Comparison of ENCODE assay signal across 1 cellular context in genomic region chr15:67085237-67085817, GRCh38.
A peak's percentile ranks its signal among the peaks of the same experiment; 100 is the strongest.
TF ChIP-seq lines count a peak whose summit lies in the region.

No MANE protein-coding gene starts in this region.

TF ChIP-seq in GM12878, 131 proteins besides CTCF, POLR2A, EP300 and RAD21 (continued from another document):
- TF ChIP-seq ZBTB40 (IDR thresholded peaks at IDR 0.05; ENCODE audit: borderline replicate concordance): 0 out of 2 replicates have a peak, but pooled peaks have one; percentile 3
- TF ChIP-seq SPI1 (IDR thresholded peaks at IDR 0.05; ENCODE audit: borderline replicate concordance, insufficient read depth, low read depth, low read length): peak; percentile 70; the same call in 1 of the 2 replicates
- peak in 1 of 2 experiments; percentile 61; a peak in 1 of 4 replicates for TF ChIP-seq SRF (IDR thresholded peaks at IDR 0.05; ENCODE audit: low read depth in 2 of 2, low read length in 2 of 2)
- no peak for TF ChIP-seq MLLT1 (IDR thresholded peaks at IDR 0.05)
- TF ChIP-seq CBFB (IDR thresholded peaks at IDR 0.05; ENCODE audit: low read depth): no peak
- no peak for TF ChIP-seq IRF5 (IDR thresholded peaks at IDR 0.05; ENCODE audit: borderline replicate concordance)
- no peak for TF ChIP-seq RCOR1 (conservative IDR thresholded peaks at IDR 0.05; ENCODE audit: low read depth, low read length)
- peak; percentile 23; the same call in 1 of the 2 replicates for TF ChIP-seq PKNOX1 (IDR thresholded peaks at IDR 0.05)
- TF ChIP-seq MAX (IDR thresholded peaks at IDR 0.05; ENCODE audit: low read depth, low read length): no peak
- no peak; the same call in 1 of the 2 replicates for TF ChIP-seq EED (IDR thresholded peaks at IDR 0.05; ENCODE audit: low read depth)
- TF ChIP-seq BMI1 (IDR thresholded peaks at IDR 0.05; ENCODE audit: borderline replicate concordance): no peak; the same call in 1 of the 2 replicates
- no peak for TF ChIP-seq ZBTB33 (IDR thresholded peaks at IDR 0.05)
- peak; percentile 58 for TF ChIP-seq BCL3 (IDR thresholded peaks at IDR 0.05; ENCODE audit: borderline replicate concordance, insufficient read depth, low read depth, low read length, poor library complexity, severe bottlenecking)
- TF ChIP-seq KAT2A (conservative IDR thresholded peaks at IDR 0.05; ENCODE audit: control insufficient read depth, low read depth, low read length): no peak
